Comparison of ENCODE assay signal across 12 cellular contexts in genomic region chr12:128830505-128830893, GRCh38. TPM values are rescaled to one million over a fixed set of nuclear protein-coding genes. Genes with fewer than 3 reads are reported as not detected.
DNase-seq lines count a peak whose midpoint lies in the region; ATAC-seq lines count a peak whose summit lies in the region.
"Had no signal": no experiment of that assay in that cellular context is flagged by ENCODE, and none has a peak within 500 bp of the region (broad histone marks: within the 10 kb centered on the region; RNA-seq: fewer than 3 reads in every experiment).

No MANE protein-coding gene starts in this region.

- H3K36me3 Mint-ChIP-seq in activated CD4-positive, alpha-beta T cell treated with anti-CD3 and anti-CD28 coated beads, Interleukin-2, amount 10 ng/mL, durations not matched to agents 24 days and 14 days (ENCODE audit: low read depth), result peaks cover 4% of the 10 kb centered on the region
- no peaks in the 10 kb centered on the region for H3K36me3 Mint-ChIP-seq in stimulated activated effector memory CD8-positive, alpha-beta T cell treated with anti-CD3 and anti-CD28 coated beads, Interleukin-12 subunit alpha, Interleukin-12 subunit beta, amount 100 ng/mL, for 72 hours

- H3K4me3 Mint-ChIP-seq in activated CD4-positive, alpha-beta T cell treated with anti-CD3 and anti-CD28 coated beads, Interleukin-2, amount 10 ng/mL, durations not matched to agents 24 days and 14 days, result peak overlapping the region; percentile 56
- H3K4me3 Mint-ChIP-seq in stimulated activated effector memory CD8-positive, alpha-beta T cell treated with anti-CD3 and anti-CD28 coated beads, Interleukin-12 subunit alpha, Interleukin-12 subunit beta, amount 100 ng/mL, for 72 hours, result peak overlapping the region; percentile 48

- no peaks in the 10 kb centered on the region for H3K27me3 Mint-ChIP-seq in activated CD4-positive, alpha-beta T cell treated with anti-CD3 and anti-CD28 coated beads, Interleukin-2, amount 10 ng/mL, durations not matched to agents 24 days and 14 days

- intact Hi-C loops in activated CD4-positive, alpha-beta T cell treated with anti-CD3 and anti-CD28 coated beads, Interleukin-2, amount 10 ng/mL, durations not matched to agents 24 days and 14 days (cut with micrococcal nuclease), result no loop called here

- peaks cover 18% of the 10 kb centered on the region for H3K4me1 Mint-ChIP-seq in activated CD4-positive, alpha-beta T cell treated with anti-CD3 and anti-CD28 coated beads, Interleukin-2, amount 10 ng/mL, durations not matched to agents 24 days and 14 days
- H3K4me1 Mint-ChIP-seq in stimulated activated effector memory CD8-positive, alpha-beta T cell treated with anti-CD3 and anti-CD28 coated beads, Interleukin-12 subunit alpha, Interleukin-12 subunit beta, amount 100 ng/mL, for 72 hours, result peaks cover 16% of the 10 kb centered on the region

- DNase-seq in activated CD4-positive, alpha-beta T cell treated with anti-CD3 and anti-CD28 coated beads, Interleukin-2, amount 10 ng/mL, durations not matched to agents 24 days and 14 days, result peak; percentile 70
- no peak for DNase-seq in activated CD4-positive, alpha-beta T cell treated with anti-CD3 and anti-CD28 coated beads for 48 hours
- DNase-seq in NOMO-1 treated with DMSO at 0.1 percent for 48 hours (lab: John Stamatoyannopoulos, UW; ENCODE audit: unreplicated experiment) (peak; percentile 98), ecto neural progenitor cell (ENCODE audit: low spot score) (no peak), T-helper 9 cell (no peak)
- no peak for DNase-seq in stimulated activated effector memory CD8-positive, alpha-beta T cell treated with anti-CD3 and anti-CD28 coated beads, Interleukin-12 subunit alpha, Interleukin-12 subunit beta, amount 100 ng/mL, for 72 hours (ENCODE audit: low spot score in 2 of 2)
- DNase-seq: activated CD4-positive, alpha-beta T cell treated with anti-CD3 and anti-CD28 coated beads for 1 hour had no signal

- ATAC-seq in HG02885 (IDR thresholded peaks at IDR 0.05; ENCODE audit: poor library complexity, unreplicated experiment) (peak; percentile 58), esophagus mucosa (no peak)
- peak; percentile 63 for ATAC-seq in stimulated activated effector memory CD8-positive, alpha-beta T cell treated with anti-CD3 and anti-CD28 coated beads, Interleukin-12 subunit alpha, Interleukin-12 subunit beta, amount 100 ng/mL, for 72 hours

- H3K27ac Mint-ChIP-seq in activated CD4-positive, alpha-beta T cell treated with anti-CD3 and anti-CD28 coated beads, Interleukin-2, amount 10 ng/mL, durations not matched to agents 24 days and 14 days, result peak overlapping the region; percentile 85
- H3K27ac Mint-ChIP-seq in stimulated activated effector memory CD8-positive, alpha-beta T cell treated with anti-CD3 and anti-CD28 coated beads, Interleukin-12 subunit alpha, Interleukin-12 subunit beta, amount 100 ng/mL, for 72 hours, result peak overlapping the region; percentile 79

- H3K9me3 Mint-ChIP-seq in activated CD4-positive, alpha-beta T cell treated with anti-CD3 and anti-CD28 coated beads, Interleukin-2, amount 10 ng/mL, durations not matched to agents 24 days and 14 days, result no peaks in the 10 kb centered on the region
- no peaks in the 10 kb centered on the region for H3K9me3 Mint-ChIP-seq in stimulated activated effector memory CD8-positive, alpha-beta T cell treated with anti-CD3 and anti-CD28 coated beads, Interleukin-12 subunit alpha, Interleukin-12 subunit beta, amount 100 ng/mL, for 72 hours

RNA-seq across cellular contexts. Expression of gene SLC15A4, which starts 6.7 kb away (rescaled TPM):
- total RNA-seq in activated CD4-positive, alpha-beta T cell treated with anti-CD3 and anti-CD28 coated beads, Interleukin-2, amount 10 ng/mL, durations not matched to agents 24 days and 14 days, result 31.0 and 36.8 TPM in 2 replicates
- total RNA-seq in esophagus mucosa, result 12.8 TPM

RNA-seq across cellular contexts. Expression of gene GLT1D1, which starts 22.8 kb away (rescaled TPM):
- 2.2 TPM in 2 replicates for total RNA-seq in activated CD4-positive, alpha-beta T cell treated with anti-CD3 and anti-CD28 coated beads, Interleukin-2, amount 10 ng/mL, durations not matched to agents 24 days and 14 days
- 0.64 TPM for total RNA-seq in esophagus mucosa
- total RNA-seq: A673, endothelial cell of umbilical vein, HT1080 had no signal

Comparison
In these comparisons a context has a peak if more than half of its experiments do, and no peak if none do; other contexts are left out.
1. DNase-seq: peak in activated CD4-positive, alpha-beta T cell treated with anti-CD3 and anti-CD28 coated beads, Interleukin-2, amount 10 ng/mL, durations not matched to agents 24 days and 14 days (single experiment) and NOMO-1 treated with DMSO at 0.1 percent for 48 hours (single experiment); none in activated CD4-positive, alpha-beta T cell treated with anti-CD3 and anti-CD28 coated beads for 48 hours (single experiment), stimulated activated effector memory CD8-positive, alpha-beta T cell treated with anti-CD3 and anti-CD28 coated beads, Interleukin-12 subunit alpha, Interleukin-12 subunit beta, amount 100 ng/mL, for 72 hours (0 of 2), ecto neural progenitor cell (single experiment) and T-helper 9 cell (single experiment).